In genomic region chr7:130154501-130155317, GRCh38 we compare ENCODE assay signal across 11 cellular contexts. TPM values are rescaled to one million over a fixed set of nuclear protein-coding genes. Genes with fewer than 3 reads are reported as not detected.
DNase-seq lines count a peak whose midpoint lies in the region; ATAC-seq and TF ChIP-seq lines count a peak whose summit lies in the region.
"Had no signal": no experiment of that assay in that cellular context is flagged by ENCODE, and none has a peak within 500 bp of the region (broad histone marks: within the 10 kb centered on the region; RNA-seq: fewer than 3 reads in every experiment).

No MANE protein-coding gene starts in this region.

- H3K4me1 ChIP-seq in BE2C (peaks cover 9% of the 10 kb centered on the region), MM.1S (ENCODE audit: low read length) (no peaks in the 10 kb centered on the region)

- H3K36me3 ChIP-seq in BE2C (no peaks in the 10 kb centered on the region), MM.1S (replicated peaks; ENCODE audit: insufficient read depth, low read length) (no peaks in the 10 kb centered on the region)
- H3K36me3 ChIP-seq: ovary had no signal

- DNase-seq in BE2C (peak; percentile 93), MM.1S (no peak), SK-MEL-5 (ENCODE audit: low read depth, low spot score) (peak; percentile 17), iPS-NIHi7 (ENCODE audit: extremely low spot score) (peak; percentile 81), omental fat pad (ENCODE audit: low spot score) (no peak), KG1 (lab: John Stamatoyannopoulos, UW) (no peak), germinal center (ENCODE audit: low spot score) (no peak), cortex of kidney (lab: John Stamatoyannopoulos, UW) (no peak)
- DNase-seq: activated B cell treated with CpG ODN at 0.5 μM for 24 hours had no signal

- H3K9ac ChIP-seq in MM.1S (ENCODE audit: low read length) = no peak overlapping the region

- TF ChIP-seq CTCF in BE2C (IDR thresholded peaks at IDR 0.05; ENCODE audit: low read depth, low read length) = peak; percentile 37; the same call in 1 of the 2 replicates
- peak; percentile 46 for TF ChIP-seq CTCF in MM.1S (IDR thresholded peaks at IDR 0.05; ENCODE audit: low read length)
- no peak for TF ChIP-seq CTCF in omental fat pad (IDR thresholded peaks at IDR 0.05)

- no peak overlapping the region for H3K27ac ChIP-seq in MM.1S (ENCODE audit: low read length)
- H3K27ac ChIP-seq: ovary, suprapubic skin had no signal

- H3K4me2 ChIP-seq in MM.1S (ENCODE audit: low read depth, low read length) = no peak overlapping the region

- H3K9me2 ChIP-seq in MM.1S (replicated peaks; ENCODE audit: insufficient read depth, low read length) = no peaks in the 10 kb centered on the region

- H3K9me3 ChIP-seq in BE2C (peaks cover 3% of the 10 kb centered on the region; the same call in 1 of the 2 replicates), MM.1S (replicated peaks; ENCODE audit: insufficient read depth, low read length) (no peaks in the 10 kb centered on the region)
- H3K9me3 ChIP-seq: ovary, suprapubic skin had no signal

- H3K79me2 ChIP-seq in MM.1S (ENCODE audit: low read length) = no peaks in the 10 kb centered on the region

- H3F3A ChIP-seq in MM.1S (ENCODE audit: insufficient read depth, low read length) = no peaks in the 10 kb centered on the region

- in situ Hi-C loops in SK-MEL-5 (cut with HindIII; ENCODE audit: low pct_unique_long_range_greater_than_20kb, low sequenced_read_pairs) = no loop called here

- no peaks in the 10 kb centered on the region for H4K20me1 ChIP-seq in MM.1S (ENCODE audit: insufficient read depth, low read length)

- H3K27me3 ChIP-seq in BE2C (no peaks in the 10 kb centered on the region), MM.1S (replicated peaks; ENCODE audit: insufficient read depth, low read length) (no peaks in the 10 kb centered on the region)
- H3K27me3 ChIP-seq: ovary, suprapubic skin had no signal

- no peak overlapping the region for H2AFZ ChIP-seq in MM.1S (ENCODE audit: low read length)

- peak overlapping the region; percentile 11; the same call in 1 of the 2 replicates for H3K4me3 ChIP-seq in BE2C (ENCODE audit: low read depth, low read length)
- H3K4me3 ChIP-seq in MM.1S (ENCODE audit: low read length) = no peak overlapping the region
- H3K4me3 ChIP-seq: ovary, suprapubic skin had no signal

- ATAC-seq in omental fat pad (ENCODE audit: low FRiP score) = no peak

RNA-seq across cellular contexts. Expression of gene TMEM209, which starts 50.5 kb away (rescaled TPM):
- polyA plus RNA-seq in BE2C (2012; ENCODE audit: insufficient read depth, insufficient read length, low read depth) = 34.0 TPM
- 31.0 and 34.0 TPM in 2 replicates for total RNA-seq in SK-MEL-5 (2014; rRNA removed; shearing (Covaris generic))
- polyA plus RNA-seq in SK-MEL-5 (2015; cell fraction: cytosol; rRNA removed) = 33.6 and 47.0 TPM in 2 replicates
- polyA plus RNA-seq in SK-MEL-5 (2015; cell fraction: nucleus; rRNA removed) = 17.8 and 19.8 TPM in 2 replicates
- total RNA-seq in omental fat pad = 10 to 100 TPM in 3 of 4 donors, 1 to 10 TPM in 1; 8.9 to 17.2 (median 10.6) TPM

RNA-seq across cellular contexts. Expression of gene SSMEM1, which starts 53.0 kb away (rescaled TPM):
- not detected for polyA plus RNA-seq in BE2C (2012; ENCODE audit: insufficient read depth, insufficient read length, low read depth)
- 0.45 TPM in 1 of 2 replicates, not detected in the other for total RNA-seq in SK-MEL-5 (2014; rRNA removed; shearing (Covaris generic))
- polyA plus RNA-seq in SK-MEL-5 (2015; cell fraction: cytosol; rRNA removed) = not detected in 2 replicates
- polyA plus RNA-seq in SK-MEL-5 (2015; cell fraction: nucleus; rRNA removed) = not detected in 2 replicates
- total RNA-seq in omental fat pad = under 1 TPM in 1 of 4 donors, not detected in 3; 0.44 TPM
- total RNA-seq: activated B cell treated with CpG ODN at 0.5 μM for 24 hours, ovary, suprapubic skin had no signal
- polyA plus RNA-seq: ovary had no signal

Comparison
In these comparisons a context has a peak if more than half of its experiments do, and no peak if none do; other contexts are left out.
1. DNase-seq: peak in BE2C (single experiment), SK-MEL-5 (single experiment) and iPS-NIHi7 (single experiment); none in MM.1S (single experiment), omental fat pad (single experiment), KG1 (single experiment), germinal center (single experiment) and cortex of kidney (single experiment).
2. CTCF ChIP-seq: peak in BE2C (single experiment) and MM.1S (single experiment); none in omental fat pad (0 of 3).